Comparison of ENCODE assay signal across 1 cellular context in genomic region chr2:21019000-21019677, GRCh38.
A peak's percentile ranks its signal among the peaks of the same experiment; 100 is the strongest.
TF ChIP-seq lines count a peak whose summit lies in the region.

No MANE protein-coding gene starts in this region.

TF ChIP-seq in HepG2, 621 proteins besides CTCF, POLR2A, EP300 and RAD21 (continued from another document):
- TF ChIP-seq ZBTB4 (CRISPR knock-in tag; IDR thresholded peaks at IDR 0.05; ENCODE audit: borderline replicate concordance) (no peak), ZFP91 (CRISPR knock-in tag; IDR thresholded peaks at IDR 0.05; ENCODE audit: borderline replicate concordance) (peak; percentile 31; the same call in 1 of the 2 replicates), MAF1 (CRISPR knock-in tag; IDR thresholded peaks at IDR 0.05; ENCODE audit: borderline replicate concordance) (0 out of 2 replicates have a peak, but pooled peaks have one; percentile 59)
